ENCODE assay signal across 19 cellular contexts in genomic region chr10:101444499-101444898, GRCh38.
"Had no signal": no experiment of that assay in that cellular context is flagged by ENCODE, and none has a peak within 500 bp of the region (broad histone marks: within the 10 kb centered on the region; RNA-seq: fewer than 3 reads in every experiment).

No MANE protein-coding gene starts in this region.

- H3K27me3 ChIP-seq: breast epithelium, dorsolateral prefrontal cortex, esophagus muscularis mucosa, foreskin keratinocyte, heart right ventricle, right atrium auricular region, stomach had no signal

- H3K27ac Mint-ChIP-seq: activated CD8-positive, alpha-beta T cell treated with anti-CD3 and anti-CD28 coated beads, Interleukin-2, amount 10 ng/mL, durations not matched to agents 7 days and 5 days; activated T-helper 1 cell treated with anti-CD3 and anti-CD28 coated beads, Interleukin-12 subunit alpha, Interleukin-12 subunit beta, Interleukin-2, Interleukin-4 antibody, amounts not matched to agents 30 ng/mL and 10 ng/mL and 1 ng/mL, durations not matched to agents 14 hours and 24 hours and 36 hours; naive thymus-derived CD8-positive, alpha-beta T cell had no signal

- H3K9me3 ChIP-seq: breast epithelium, esophagus muscularis mucosa, heart right ventricle, mucosa of descending colon, right atrium auricular region, stomach, thoracic aorta had no signal

- H3K9me3 Mint-ChIP-seq: activated T-helper 1 cell treated with anti-CD3 and anti-CD28 coated beads, Interleukin-12 subunit alpha, Interleukin-12 subunit beta, Interleukin-2, Interleukin-4 antibody, amounts not matched to agents 30 ng/mL and 10 ng/mL and 1 ng/mL, durations not matched to agents 14 hours and 24 hours and 36 hours; naive thymus-derived CD8-positive, alpha-beta T cell had no signal

- H3K4me3 ChIP-seq: breast epithelium, dorsolateral prefrontal cortex, esophagus muscularis mucosa, heart right ventricle, mucosa of descending colon, right atrium auricular region, skin epidermis, stomach, thoracic aorta had no signal

- H3K27me3 Mint-ChIP-seq: naive thymus-derived CD8-positive, alpha-beta T cell had no signal

- ATAC-seq: activated CD8-positive, alpha-beta T cell treated with anti-CD3 and anti-CD28 coated beads, Interleukin-2, amount 10 ng/mL, durations not matched to agents 7 days and 5 days; foreskin keratinocyte; heart right ventricle; mucosa of descending colon; naive thymus-derived CD8-positive, alpha-beta T cell had no signal

- H3K36me3 ChIP-seq: breast epithelium, esophagus muscularis mucosa, heart right ventricle, right atrium auricular region, stomach, thoracic aorta had no signal

- DNase-seq: activated CD4-positive, alpha-beta T cell treated with anti-CD3 and anti-CD28 coated beads for 4 hours; activated CD8-positive, alpha-beta memory T cell treated with anti-CD3 and anti-CD28 coated beads, Interleukin-2, amount 50 U/mL, for 48 hours; activated CD8-positive, alpha-beta T cell treated with anti-CD3 and anti-CD28 coated beads, Interleukin-2, amount 10 ng/mL, durations not matched to agents 7 days and 5 days; activated naive CD4-positive, alpha-beta T cell; aorta; dorsolateral prefrontal cortex; heart right ventricle; mammary epithelial cell; mucosa of descending colon; posterior cingulate gyrus; stomach had no signal

- H3K4me3 Mint-ChIP-seq: activated CD8-positive, alpha-beta T cell treated with anti-CD3 and anti-CD28 coated beads, Interleukin-2, amount 10 ng/mL, durations not matched to agents 7 days and 5 days; activated T-helper 1 cell treated with anti-CD3 and anti-CD28 coated beads, Interleukin-12 subunit alpha, Interleukin-12 subunit beta, Interleukin-2, Interleukin-4 antibody, amounts not matched to agents 30 ng/mL and 10 ng/mL and 1 ng/mL, durations not matched to agents 14 hours and 24 hours and 36 hours; naive thymus-derived CD8-positive, alpha-beta T cell had no signal

- H3K27ac ChIP-seq: breast epithelium, dorsolateral prefrontal cortex, esophagus muscularis mucosa, foreskin keratinocyte, heart right ventricle, right atrium auricular region, skin epidermis, stomach, thoracic aorta had no signal

- H3K4me1 ChIP-seq: breast epithelium had no signal
